31 cellular contexts compared by ENCODE assay signal in genomic region chr22:46389081-46389480, GRCh38.
"Had no signal": no experiment of that assay in that cellular context is flagged by ENCODE, and none has a peak within 500 bp of the region (broad histone marks: within the 10 kb centered on the region; RNA-seq: fewer than 3 reads in every experiment).

No MANE protein-coding gene starts in this region.

- H3K36me3 ChIP-seq: ascending aorta had no signal

- H3K9me3 ChIP-seq: ascending aorta had no signal

- DNase-seq: activated B cell treated with CpG ODN at 0.5 μM for 24 hours; activated CD4-positive, alpha-beta memory T cell treated with anti-CD3 and anti-CD28 coated beads, Interleukin-2, amount 10 ng/mL, durations not matched to agents 7 days and 5 days; activated CD4-positive, alpha-beta T cell treated with anti-CD3 and anti-CD28 coated beads for 4 hours; activated CD4-positive, alpha-beta T cell treated with anti-CD3 and anti-CD28 coated beads, Interleukin-2, amount 10 ng/mL, durations not matched to agents 24 days and 14 days; activated CD4-positive, alpha-beta T cell treated with anti-CD3 and anti-CD28 coated beads, Interleukin-2, amount 50 U/mL, for 1 hour; activated CD4-positive, alpha-beta T cell treated with anti-CD3 and anti-CD28 coated beads, Interleukin-2, amount 50 U/mL, for 4 hours; activated CD4-positive, CD25-positive, alpha-beta regulatory T cell treated with anti-CD3 and anti-CD28 coated beads, Interleukin-2, amount 50 U/mL, for 72 hours; activated CD8-positive, alpha-beta memory T cell treated with anti-CD3 and anti-CD28 coated beads for 24 hours; activated CD8-positive, alpha-beta memory T cell treated with anti-CD3 and anti-CD28 coated beads, Interleukin-2, amount 10 ng/mL, durations not matched to agents 7 days and 5 days; activated CD8-positive, alpha-beta memory T cell treated with anti-CD3 and anti-CD28 coated beads, Interleukin-2, amount 50 U/mL, for 48 hours; activated CD8-positive, alpha-beta T cell treated with anti-CD3 and anti-CD28 coated beads, Interleukin-2, amount 10 ng/mL, durations not matched to agents 7 days and 5 days; activated effector memory CD4-positive, alpha-beta T cell treated with Interleukin-2 at 50 U/mL for 16 hours; activated gamma-delta T cell; activated naive CD4-positive, alpha-beta T cell treated with anti-CD3 and anti-CD28 coated beads, Interleukin-2, amount 10 ng/mL, durations not matched to agents 7 days and 5 days; activated naive CD4-positive, alpha-beta T cell treated with Interleukin-2 at 50 U/mL for 16 hours; activated naive CD8-positive, alpha-beta T cell treated with anti-CD3 and anti-CD28 coated beads, Interleukin-2, amount 10 ng/mL, durations not matched to agents 7 days and 5 days; activated naive CD8-positive, alpha-beta T cell treated with anti-CD3 and anti-CD28 coated beads, Interleukin-2, amount 50 U/mL, for 24 hours; activated T-cell treated with anti-CD3 and anti-CD28 coated beads, Interleukin-2, amount 50 U/mL, for 24 hours; activated T-cell treated with anti-CD3 and anti-CD28 coated beads, Interleukin-2, amount 50 U/mL, for 48 hours; amygdala; anterior cingulate cortex; caudate nucleus; cerebellar nuclear complex; T-helper 2 cell; T-helper 9 cell had no signal

- H3K4me3 ChIP-seq: ascending aorta, cardiac muscle cell had no signal

- FAIRE-seq: bronchial epithelial cell, colon, TTC549 had no signal

- ATAC-seq: activated CD8-positive, alpha-beta memory T cell treated with anti-CD3 and anti-CD28 coated beads, Interleukin-2, amount 10 ng/mL, durations not matched to agents 7 days and 5 days; activated CD8-positive, alpha-beta T cell treated with anti-CD3 and anti-CD28 coated beads, Interleukin-2, amount 10 ng/mL, durations not matched to agents 7 days and 5 days; activated naive CD8-positive, alpha-beta T cell treated with anti-CD3 and anti-CD28 coated beads, Interleukin-2, amount 50 U/mL, for 24 hours had no signal

- H3K27ac ChIP-seq: ascending aorta, cardiac muscle cell, VCaP had no signal

- H3K27me3 ChIP-seq: ascending aorta, cardiac muscle cell had no signal

- H3K4me1 ChIP-seq: ascending aorta had no signal
